ENCODE assay signal across 1 cellular context in genomic region chr6:156794963-156795362, GRCh38.
TF ChIP-seq lines count a peak whose summit lies in the region.

No MANE protein-coding gene starts in this region.

TF ChIP-seq in K562, 482 proteins besides CTCF, POLR2A, EP300 and RAD21 (continued from another document):
- TF ChIP-seq MEF2D (tag; conservative IDR thresholded peaks at IDR 0.05; ENCODE audit: low read depth): no peak
- TF ChIP-seq HDAC8 (tag; IDR thresholded peaks at IDR 0.05): no peak
- no peak for TF ChIP-seq RCOR1 (IDR thresholded peaks at IDR 0.05; ENCODE audit: borderline replicate concordance in 1 of 2, low read depth in 2 of 2, low read length in 2 of 2)
